ENCODE assay signal across 26 cellular contexts in genomic region chr10:78377362-78377761, GRCh38.
DNase-seq lines count a peak whose midpoint lies in the region; ATAC-seq lines count a peak whose summit lies in the region.
"Had no signal": no experiment of that assay in that cellular context is flagged by ENCODE, and none has a peak within 500 bp of the region (broad histone marks: within the 10 kb centered on the region; RNA-seq: fewer than 3 reads in every experiment).

No MANE protein-coding gene starts in this region.

- H3K4me3 ChIP-seq in MG63 (no peak overlapping the region), mesendoderm (ENCODE audit: low read length) (no peak overlapping the region)
- H3K4me3 ChIP-seq: ascending aorta, HAP-1, lower lobe of right lung, skin epidermis, thoracic aorta had no signal

- no peak overlapping the region for H4K5ac ChIP-seq in mesendoderm (ENCODE audit: low read length)

- no peak overlapping the region for H4K8ac ChIP-seq in mesendoderm (ENCODE audit: low read depth, low read length)

- H3K27ac ChIP-seq in mesendoderm (ENCODE audit: low read depth, low read length), result no peak overlapping the region
- H3K27ac ChIP-seq: ascending aorta, C4-2B, foreskin keratinocyte, KMS-11, lower lobe of right lung, thoracic aorta had no signal

- H3K36me3 ChIP-seq in MG63, result no peaks in the 10 kb centered on the region
- no peaks in the 10 kb centered on the region for H3K36me3 ChIP-seq in mesendoderm (ENCODE audit: control insufficient read depth, insufficient read depth, low read length)
- H3K36me3 ChIP-seq: ascending aorta, HAP-1, lower lobe of right lung, thoracic aorta had no signal

- H3K9ac ChIP-seq in mesendoderm (ENCODE audit: low read length), result no peak overlapping the region
- H3K9ac ChIP-seq: KMS-11 had no signal

- H2AK5ac ChIP-seq in mesendoderm (ENCODE audit: low read length), result no peak overlapping the region

- no peak for ATAC-seq in GM21737 (IDR thresholded peaks at IDR 0.05; ENCODE audit: unreplicated experiment)
- ATAC-seq: activated CD4-positive, alpha-beta T cell treated with anti-CD3 and anti-CD28 coated beads for 36 hours; activated CD8-positive, alpha-beta memory T cell treated with anti-CD3 and anti-CD28 coated beads, Interleukin-2, amount 10 ng/mL, durations not matched to agents 7 days and 5 days; foreskin keratinocyte; lower lobe of right lung had no signal

- H3K9me3 ChIP-seq in MG63, result no peaks in the 10 kb centered on the region
- H3K9me3 ChIP-seq: ascending aorta, HAP-1, lower lobe of right lung, thoracic aorta had no signal

- no peak overlapping the region for H3K4ac ChIP-seq in mesendoderm (ENCODE audit: low read depth, low read length)

- H3K4me1 ChIP-seq in mesendoderm (ENCODE audit: control insufficient read depth, low read depth, low read length), result no peaks in the 10 kb centered on the region
- H3K4me1 ChIP-seq: ascending aorta, foreskin keratinocyte, HAP-1, lower lobe of right lung had no signal

- no CpG with 5 or more reads among the region's 1 CpG for WGBS in mesendoderm (ENCODE audit: extremely low coverage, insufficient coverage, low lambda C conversion rate)

- no peak overlapping the region for H3K18ac ChIP-seq in mesendoderm (ENCODE audit: low read length)

- no peaks in the 10 kb centered on the region for H3K79me1 ChIP-seq in mesendoderm (ENCODE audit: low read length)

- H3K4me2 ChIP-seq in mesendoderm (ENCODE audit: low read length), result no peak overlapping the region
- H3K4me2 ChIP-seq: KMS-11 had no signal

- H2BK15ac ChIP-seq in mesendoderm (replicated peaks; ENCODE audit: low read depth), result no peak overlapping the region

- no peak overlapping the region for H3K56ac ChIP-seq in mesendoderm (ENCODE audit: low read length)

- H3K27me3 ChIP-seq in MG63 (no peaks in the 10 kb centered on the region), mesendoderm (ENCODE audit: insufficient read depth, low read length, poor library complexity) (no peaks in the 10 kb centered on the region)
- H3K27me3 ChIP-seq: ascending aorta, foreskin keratinocyte had no signal

- DNase-seq in DMS79 treated with DMSO at 0.1 percent for 48 hours (lab: John Stamatoyannopoulos, UW), result peak; percentile 30
- DNase-seq in MG63, result peak; percentile 13
- peak; percentile 44 for DNase-seq in T1000 (lab: John Stamatoyannopoulos, UW)
- DNase-seq in mesendoderm, result peak; percentile 60
- DNase-seq in DMS114 treated with DMSO at 0.1 percent for 48 hours (lab: John Stamatoyannopoulos, UW; ENCODE audit: unreplicated experiment), result no peak
- no peak for DNase-seq in NCI-H187 treated with DMSO at 0.1 percent for 48 hours (lab: John Stamatoyannopoulos, UW)
- DNase-seq in SW480 (ENCODE audit: low spot score), result no peak
- DNase-seq: activated CD4-positive, alpha-beta T cell treated with anti-CD3 and anti-CD28 coated beads for 36 hours; activated CD8-positive, alpha-beta memory T cell treated with anti-CD3 and anti-CD28 coated beads, Interleukin-2, amount 10 ng/mL, durations not matched to agents 7 days and 5 days; effector CD4-positive, alpha-beta T cell; erythroblast; foreskin keratinocyte; GDM1; islet precursor cell; lower lobe of right lung; NCI-H526; SHP77; stimulated activated CD4-positive, alpha-beta T cell treated with anti-CD3 and anti-CD28 coated beads, Interleukin-4, amount 100 ng/mL, for 1 hour; stimulated activated naive CD4-positive, alpha-beta T cell had no signal

- no peak overlapping the region for H3K23ac ChIP-seq in mesendoderm (ENCODE audit: low read length)

- no peak overlapping the region for H2BK5ac ChIP-seq in mesendoderm (ENCODE audit: low read length)

- H2BK120ac ChIP-seq in mesendoderm (ENCODE audit: low read depth, low read length), result no peak overlapping the region

- no peaks in the 10 kb centered on the region for H3K79me2 ChIP-seq in mesendoderm (ENCODE audit: control insufficient read depth, insufficient read depth, low read length)

Comparison
In these comparisons a context has a peak if more than half of its experiments do, and no peak if none do; other contexts are left out.
1. DNase-seq: peak in DMS79 treated with DMSO at 0.1 percent for 48 hours (single experiment), MG63 (single experiment), T1000 (single experiment) and mesendoderm (single experiment); none in DMS114 treated with DMSO at 0.1 percent for 48 hours (single experiment), NCI-H187 treated with DMSO at 0.1 percent for 48 hours (single experiment) and SW480 (single experiment).